In genomic region chr2:155517362-155517761, GRCh38 we compare ENCODE assay signal across 8 cellular contexts.
"Had no signal": no experiment of that assay in that cellular context is flagged by ENCODE, and none has a peak within 500 bp of the region (broad histone marks: within the 10 kb centered on the region; RNA-seq: fewer than 3 reads in every experiment).

No MANE protein-coding gene starts in this region.

- H3K27me3 Mint-ChIP-seq: IgD-negative memory B cell had no signal

- H3K36me3 Mint-ChIP-seq: IgD-negative memory B cell had no signal

- H3K4me1 Mint-ChIP-seq: IgD-negative memory B cell had no signal

- H3K4me3 Mint-ChIP-seq: IgD-negative memory B cell had no signal

- H3K4me3 ChIP-seq: K562 had no signal

- DNase-seq: IMR-90, KBM-7, KG1 had no signal

- H3K9me3 Mint-ChIP-seq: IgD-negative memory B cell had no signal

- FAIRE-seq: HepG2, HTR-8/SVneo, K562 had no signal

- H3K27ac Mint-ChIP-seq: IgD-negative memory B cell had no signal

- ATAC-seq: HepG2, K562 had no signal

- H3K27ac ChIP-seq: HL-60 had no signal
